In genomic region chr6:76771076-76771634, GRCh38 we compare ENCODE assay signal across 26 cellular contexts.
DNase-seq lines count a peak whose midpoint lies in the region; ATAC-seq and TF ChIP-seq lines count a peak whose summit lies in the region.
"Had no signal": no experiment of that assay in that cellular context is flagged by ENCODE, and none has a peak within 500 bp of the region (broad histone marks: within the 10 kb centered on the region; RNA-seq: fewer than 3 reads in every experiment).

No MANE protein-coding gene starts in this region.

- H3K36me3 Mint-ChIP-seq in activated naive CD4-positive, alpha-beta T cell treated with anti-CD3 and anti-CD28 coated beads for 36 hours (ENCODE audit: low read depth) = no peaks in the 10 kb centered on the region
- H3K36me3 Mint-ChIP-seq: activated naive CD4-positive, alpha-beta T cell treated with anti-CD3 and anti-CD28 coated beads, Interleukin-2, amount 10 ng/mL, durations not matched to agents 7 days and 5 days; CD4-positive, alpha-beta memory T cell; memory B cell; naive B cell; type B pancreatic cell had no signal

- TF ChIP-seq POLR2A in HCT116 (IDR thresholded peaks at IDR 0.05; ENCODE audit: borderline replicate concordance, extremely low read depth, insufficient read depth, insufficient read length) = no peak

- no peak overlapping the region for H3K9ac ChIP-seq in HCT116 (ENCODE audit: low read length)

- H3K4me2 ChIP-seq in HCT116 (ENCODE audit: low read length) = no peak overlapping the region

- ATAC-seq in HCT116 (no peak), HG02870 (IDR thresholded peaks at IDR 0.05; ENCODE audit: unreplicated experiment) (no peak), HG03280 (IDR thresholded peaks at IDR 0.05; ENCODE audit: unreplicated experiment) (no peak), GM18858 (IDR thresholded peaks at IDR 0.05; ENCODE audit: unreplicated experiment) (no peak)
- ATAC-seq: activated T-cell treated with anti-CD3 and anti-CD28 coated beads, Interleukin-2, amount 50 U/mL, for 4 hours had no signal

- no peaks in the 10 kb centered on the region for H3K9me3 ChIP-seq in HCT116 (ENCODE audit: control insufficient read depth in 1 of 2, insufficient read depth in 1 of 2, low read depth in 1 of 2, low read length in 2 of 2)

- RAD21 ChIA-PET in HCT116 (lab: Charles Lee; ENCODE audit: low non-redundant PET in 1 of 2, low total read pairs in 2 of 2, uncharacterized antibody in 2 of 2, unreplicated experiment in 2 of 2) = no interaction called here

- no peaks in the 10 kb centered on the region for H3K9me2 ChIP-seq in HCT116 (ENCODE audit: insufficient read depth)

- no peaks in the 10 kb centered on the region for H3K27me3 Mint-ChIP-seq in activated naive CD4-positive, alpha-beta T cell treated with anti-CD3 and anti-CD28 coated beads for 36 hours (ENCODE audit: low read depth)
- H3K27me3 Mint-ChIP-seq: activated naive CD4-positive, alpha-beta T cell treated with anti-CD3 and anti-CD28 coated beads, Interleukin-2, amount 10 ng/mL, durations not matched to agents 7 days and 5 days; CD4-positive, alpha-beta memory T cell; central memory CD8-positive, alpha-beta T cell; memory B cell; naive B cell; stimulated activated naive CD8-positive, alpha-beta T cell treated with anti-CD3 and anti-CD28 coated beads, Interleukin-15, Interleukin-2, amounts not matched to agents 100 ng/mL and 50 ng/mL, for 24 hours; type B pancreatic cell had no signal

- TF ChIP-seq CTCF in HCT116 (IDR thresholded peaks at IDR 0.05 in 2 of 3, conservative IDR thresholded peaks at IDR 0.05 in 1 of 3; ENCODE audit: borderline replicate concordance in 1 of 3, insufficient read depth in 1 of 3, low read depth in 2 of 3, low read length in 2 of 3) = no peak

- no peaks in the 10 kb centered on the region for H3K79me2 ChIP-seq in HCT116 (ENCODE audit: insufficient read depth, low read length)

- H3K36me3 ChIP-seq in HCT116 (ENCODE audit: control insufficient read depth in 1 of 2, insufficient read depth in 2 of 2, low read length in 2 of 2) = no peaks in the 10 kb centered on the region

- DNase-seq in HCT116 (ENCODE audit: low read depth, low spot score) (no peak), NCI-H146 (lab: John Stamatoyannopoulos, UW) (peak; percentile 40), dermis blood vessel endothelial cell (peak; percentile 79), lung microvascular endothelial cell (ENCODE audit: low read depth in 2 of 2) (peak; percentile 39 to 89)
- no peak for DNase-seq in activated naive CD4-positive, alpha-beta T cell treated with anti-CD3 and anti-CD28 coated beads for 36 hours
- DNase-seq: activated CD4-positive, alpha-beta T cell treated with anti-CD3 and anti-CD28 coated beads for 1 hour; activated CD8-positive, alpha-beta memory T cell treated with anti-CD3 and anti-CD28 coated beads for 24 hours; activated naive CD4-positive, alpha-beta T cell treated with anti-CD3 and anti-CD28 coated beads, Interleukin-2, amount 10 ng/mL, durations not matched to agents 7 days and 5 days; activated T-cell treated with anti-CD3 and anti-CD28 coated beads, Interleukin-2, amount 50 U/mL, for 4 hours; CD4-positive, alpha-beta memory T cell; DMS153; effector CD4-positive, alpha-beta T cell; erythroblast; islet precursor cell; naive B cell; NCI-H1436 treated with DMSO at 0.1 percent for 48 hours; NCI-H2171; NCI-H69; occipital lobe had no signal

- CTCF ChIA-PET in HCT116 (lab: Charles Lee) = no interaction called here
- CTCF ChIA-PET in activated naive CD4-positive, alpha-beta T cell treated with anti-CD3 and anti-CD28 coated beads for 36 hours (lab: Charles Lee) = no interaction called here

- POLR2A ChIA-PET in HCT116 (lab: Charles Lee) = no interaction called here

- H3K9me3 Mint-ChIP-seq in activated naive CD4-positive, alpha-beta T cell treated with anti-CD3 and anti-CD28 coated beads for 36 hours = no peaks in the 10 kb centered on the region
- H3K9me3 Mint-ChIP-seq: activated T-cell treated with anti-CD3 and anti-CD28 coated beads, Interleukin-2, amount 50 U/mL, for 4 hours; memory B cell had no signal

- intact Hi-C loops in HCT116 (cut with micrococcal nuclease) = no loop called here
- intact Hi-C loops in activated naive CD4-positive, alpha-beta T cell treated with anti-CD3 and anti-CD28 coated beads for 36 hours (cut with micrococcal nuclease) = no loop called here

- no peaks in the 10 kb centered on the region for H3K4me1 ChIP-seq in HCT116 (ENCODE audit: control insufficient read depth in 1 of 2, insufficient read depth in 2 of 2, low read length in 2 of 2)

- no peak for TF ChIP-seq RAD21 in HCT116 (IDR thresholded peaks at IDR 0.05; ENCODE audit: low read depth)

- H3K4me3 Mint-ChIP-seq in activated naive CD4-positive, alpha-beta T cell treated with anti-CD3 and anti-CD28 coated beads for 36 hours = no peak overlapping the region
- H3K4me3 Mint-ChIP-seq: activated naive CD4-positive, alpha-beta T cell treated with anti-CD3 and anti-CD28 coated beads, Interleukin-2, amount 10 ng/mL, durations not matched to agents 7 days and 5 days; activated T-cell treated with anti-CD3 and anti-CD28 coated beads, Interleukin-2, amount 50 U/mL, for 4 hours; CD4-positive, alpha-beta memory T cell; central memory CD8-positive, alpha-beta T cell; memory B cell; naive B cell; stimulated activated naive CD8-positive, alpha-beta T cell treated with anti-CD3 and anti-CD28 coated beads, Interleukin-15, Interleukin-2, amounts not matched to agents 100 ng/mL and 50 ng/mL, for 24 hours; type B pancreatic cell had no signal

- H3K27me3 ChIP-seq in HCT116 (ENCODE audit: insufficient read depth, low read length) = no peaks in the 10 kb centered on the region

- H3K4me1 Mint-ChIP-seq in activated naive CD4-positive, alpha-beta T cell treated with anti-CD3 and anti-CD28 coated beads for 36 hours (ENCODE audit: low read depth) = no peaks in the 10 kb centered on the region
- H3K4me1 Mint-ChIP-seq: activated naive CD4-positive, alpha-beta T cell treated with anti-CD3 and anti-CD28 coated beads, Interleukin-2, amount 10 ng/mL, durations not matched to agents 7 days and 5 days; CD4-positive, alpha-beta memory T cell; central memory CD8-positive, alpha-beta T cell; memory B cell; naive B cell had no signal

- H2AFZ ChIP-seq in HCT116 (ENCODE audit: low read depth, low read length, poor library complexity, severe bottlenecking) = no peak overlapping the region

- no TSS peak for BruUV-seq in HCT116 (replicated peaks; lab: Mats Ljungman, UMichigan)

- no peak overlapping the region for H3K27ac ChIP-seq in HCT116 (ENCODE audit: low read depth, low read length)

- no peak overlapping the region for H3K27ac Mint-ChIP-seq in activated naive CD4-positive, alpha-beta T cell treated with anti-CD3 and anti-CD28 coated beads for 36 hours
- H3K27ac Mint-ChIP-seq: activated naive CD4-positive, alpha-beta T cell treated with anti-CD3 and anti-CD28 coated beads, Interleukin-2, amount 10 ng/mL, durations not matched to agents 7 days and 5 days; CD4-positive, alpha-beta memory T cell; memory B cell; stimulated activated naive CD8-positive, alpha-beta T cell treated with anti-CD3 and anti-CD28 coated beads, Interleukin-15, Interleukin-2, amounts not matched to agents 100 ng/mL and 50 ng/mL, for 24 hours had no signal

- no peaks in the 10 kb centered on the region for H4K20me1 ChIP-seq in HCT116 (ENCODE audit: insufficient read depth)

- no peak overlapping the region for H3K4me3 ChIP-seq in HCT116 (replicated peaks in 1 of 2; ENCODE audit: low read depth in 1 of 2, low read length in 2 of 2)

TF ChIP-seq in HCT116, 20 proteins besides CTCF, POLR2A, EP300 and RAD21:
- TF ChIP-seq EZH2 (IDR thresholded peaks at IDR 0.05) (no peak), ZFX (IDR thresholded peaks at IDR 0.05) (0 out of 2 replicates have a peak, but pooled peaks have one; percentile 9)

Comparison
In these comparisons a context has a peak if more than half of its experiments do, and no peak if none do; other contexts are left out.
1. DNase-seq: peak in NCI-H146 (single experiment), dermis blood vessel endothelial cell (single experiment) and lung microvascular endothelial cell (2 of 2); none in HCT116 (single experiment) and activated naive CD4-positive, alpha-beta T cell treated with anti-CD3 and anti-CD28 coated beads for 36 hours (single experiment).